ENCODE assay signal across 2 cellular contexts in genomic region chr16:88711750-88712340, GRCh38.
TF ChIP-seq lines count a peak whose summit lies in the region.

No MANE protein-coding gene starts in this region.

TF ChIP-seq in HEK293, 187 proteins besides CTCF, POLR2A, EP300 and RAD21 (continued from another document):
- TF ChIP-seq PRDM10 (tag by site-specific recombination; IDR thresholded peaks at IDR 0.05), result peak; percentile 54
- no peak for TF ChIP-seq ZNF777 (tag by site-specific recombination; IDR thresholded peaks at IDR 0.05; ENCODE audit: borderline replicate concordance)
- TF ChIP-seq ZBTB17 (tag by site-specific recombination; IDR thresholded peaks at IDR 0.05), result no peak
- peak; percentile 25 for TF ChIP-seq SP2 (tag by site-specific recombination; IDR thresholded peaks at IDR 0.05)
- no peak for TF ChIP-seq ZNF664 (tag by site-specific recombination; IDR thresholded peaks at IDR 0.05)
- no peak for TF ChIP-seq ZNF211 (tag by site-specific recombination; IDR thresholded peaks at IDR 0.05; ENCODE audit: low read depth)
- no peak for TF ChIP-seq ZNF449 (tag by site-specific recombination; IDR thresholded peaks at IDR 0.05)
- no peak for TF ChIP-seq GLIS1 (tag by site-specific recombination; IDR thresholded peaks at IDR 0.05)
- no peak for TF ChIP-seq ZNF561 (tag by site-specific recombination; IDR thresholded peaks at IDR 0.05; ENCODE audit: borderline replicate concordance)

TF ChIP-seq in WTC11, 78 proteins besides CTCF, POLR2A, EP300 and RAD21 (continued from another document):
- no peak for TF ChIP-seq AFF4 (CRISPR knock-in tag; IDR thresholded peaks at IDR 0.05; ENCODE audit: borderline replicate concordance)
- no peak for TF ChIP-seq ZMAT4 (CRISPR knock-in tag; IDR thresholded peaks at IDR 0.05)
- no peak for TF ChIP-seq JUN (CRISPR knock-in tag; IDR thresholded peaks at IDR 0.05)
- TF ChIP-seq ZNF396 (CRISPR knock-in tag; IDR thresholded peaks at IDR 0.05; ENCODE audit: borderline replicate concordance), result no peak
- TF ChIP-seq HMGA2 (CRISPR knock-in tag; IDR thresholded peaks at IDR 0.05), result no peak
- no peak for TF ChIP-seq NFE2L1 (CRISPR knock-in tag; IDR thresholded peaks at IDR 0.05)
- TF ChIP-seq TEAD1 (CRISPR knock-in tag; IDR thresholded peaks at IDR 0.05), result no peak
